13 cellular contexts compared by ENCODE assay signal in the genomic region with DNA sequence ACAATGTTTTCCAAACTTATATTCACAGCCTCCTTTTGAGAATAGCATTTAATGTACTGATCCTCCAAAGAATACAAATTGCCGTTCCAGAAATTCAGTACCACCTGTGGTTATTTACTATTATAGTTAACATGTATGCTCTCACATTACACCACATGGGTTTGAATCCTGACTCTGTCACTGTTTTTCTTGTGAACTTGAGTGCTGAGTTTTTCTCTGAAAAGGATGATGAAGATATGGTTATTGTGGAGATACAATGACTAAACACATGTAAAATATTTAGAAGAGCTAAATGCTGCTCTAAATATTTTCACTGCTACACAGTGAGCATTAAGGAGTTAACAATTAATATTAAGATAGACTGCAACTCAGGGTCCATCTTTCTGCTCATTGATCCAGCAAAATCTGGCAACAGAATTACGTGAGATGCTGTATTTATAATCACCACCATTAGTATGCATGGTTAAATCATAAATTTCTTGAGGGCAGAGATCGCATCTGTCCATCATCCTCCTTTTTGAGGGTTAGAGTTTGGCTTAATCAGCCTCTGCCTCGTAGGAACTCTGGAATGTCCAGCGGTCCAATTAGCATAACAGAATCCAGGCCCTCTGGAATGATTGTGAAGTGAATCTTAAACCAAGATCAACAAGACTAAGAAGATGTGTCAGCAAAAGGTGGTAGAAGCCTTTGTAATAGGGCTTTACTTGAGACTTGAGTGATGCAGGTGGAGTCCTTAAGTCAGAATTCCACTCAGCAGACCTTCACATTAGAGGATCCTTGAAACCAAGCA.
A peak's percentile ranks its signal among the peaks of the same experiment; 100 is the strongest.
DNase-seq lines count a peak whose midpoint lies in the region; ATAC-seq and TF ChIP-seq lines count a peak whose summit lies in the region.
"Had no signal": no experiment of that assay in that cellular context is flagged by ENCODE, and none has a peak within 500 bp of the region (broad histone marks: within the 10 kb centered on the region; RNA-seq: fewer than 3 reads in every experiment).

No MANE protein-coding gene starts in this region.

- H3K4me3 Mint-ChIP-seq in H9 (no peak overlapping the region), mesothelial cell of epicardium (no peak overlapping the region)
- H3K4me3 Mint-ChIP-seq: activated T-cell treated with anti-CD3 and anti-CD28 coated beads, Interleukin-2, amount 50 U/mL, for 4 hours had no signal

- H3K27me3 Mint-ChIP-seq in H9 (ENCODE audit: low read depth) (no peaks in the 10 kb centered on the region), mesothelial cell of epicardium (ENCODE audit: low read depth) (no peaks in the 10 kb centered on the region)

- H4K8ac ChIP-seq in H9 (replicated peaks; ENCODE audit: insufficient read length, low read depth, low read length) = no peak overlapping the region

- no peak overlapping the region for H2BK15ac ChIP-seq in H9 (ENCODE audit: low read depth, low read length)

- H3K36me3 ChIP-seq in left lung = no peaks in the 10 kb centered on the region
- H3K36me3 ChIP-seq: pancreas had no signal

- no peak overlapping the region for H3K4me3 ChIP-seq in AG09309 (ENCODE audit: control insufficient read depth, low read depth, low read length)
- no peak overlapping the region for H3K4me3 ChIP-seq in astrocyte of the cerebellum (ENCODE audit: low read depth, low read length)
- no peak overlapping the region for H3K4me3 ChIP-seq in left lung
- H3K4me3 ChIP-seq: GM12878, pancreas had no signal

- no peak for TF ChIP-seq CTCF in AG09309 (IDR thresholded peaks at IDR 0.05; ENCODE audit: control insufficient read depth, insufficient read depth, low read depth, low read length, missing control alignments)
- TF ChIP-seq CTCF in H9 (conservative IDR thresholded peaks at IDR 0.05) = no peak
- no peak for TF ChIP-seq CTCF in astrocyte of the cerebellum (IDR thresholded peaks at IDR 0.05; ENCODE audit: low read depth, low read length, missing control alignments)
- TF ChIP-seq CTCF in mesothelial cell of epicardium (IDR thresholded peaks at IDR 0.05; ENCODE audit: unreplicated experiment) = no peak
- TF ChIP-seq CTCF in left lung (IDR thresholded peaks at IDR 0.05) = no peak

- H4K91ac ChIP-seq in H9 (ENCODE audit: insufficient read length, low read depth, low read length) = no peak overlapping the region

- H2BK12ac ChIP-seq in H9 (ENCODE audit: insufficient read length, low read depth, low read length) = no peak overlapping the region

- peaks cover 27 to 32% of the 10 kb centered on the region in 2 experiments for H3K9me3 Mint-ChIP-seq in H9
- H3K9me3 Mint-ChIP-seq in mesothelial cell of epicardium = peaks cover 21% of the 10 kb centered on the region

- H3K56ac ChIP-seq in H9 (ENCODE audit: insufficient read length, low read depth, low read length) = no peak overlapping the region

- H3K27ac ChIP-seq in H9 (ENCODE audit: insufficient read length, low read depth, low read length) = peak overlapping the region; percentile 76
- H3K27ac ChIP-seq in left lung = no peak overlapping the region
- H3K27ac ChIP-seq: pancreas had no signal

- no CpG with 5 or more reads among the region's 5 CpGs for WGBS in H9 (ENCODE audit: extremely low coverage, insufficient read length, low lambda C conversion rate)

- H3K27ac Mint-ChIP-seq in H9 = peak overlapping the region in 2 of 3 experiments; percentile 57 to 81; a peak in 3 of 7 replicates
- H3K27ac Mint-ChIP-seq in mesothelial cell of epicardium = no peak overlapping the region

- no peaks in the 10 kb centered on the region for H3K9me3 ChIP-seq in H9 (ENCODE audit: control insufficient read depth, low read depth, low read length)
- H3K9me3 ChIP-seq in left lung = peaks cover 0 to 18% of the 10 kb centered on the region in 2 donors
- H3K9me3 ChIP-seq: pancreas had no signal

- DNase-seq in AG09309 (ENCODE audit: low read depth) = peak; percentile 45
- no peak for DNase-seq in H9
- DNase-seq in astrocyte of the cerebellum (ENCODE audit: low read depth) = peak; percentile 80
- peak; percentile 93 for DNase-seq in kidney glomerular epithelial cell (lab: John Stamatoyannopoulos, UW)
- DNase-seq in mesothelial cell of epicardium (ENCODE audit: low spot score in 2 of 2, unreplicated experiment in 2 of 2) = no peak
- DNase-seq in left lung = no peak
- no peak for DNase-seq in KBM-7
- DNase-seq: activated T-cell treated with anti-CD3 and anti-CD28 coated beads, Interleukin-2, amount 50 U/mL, for 4 hours; amniotic stem cell; NCI-H187; pancreas had no signal

- peaks cover 7% of the 10 kb centered on the region for H3K4me1 ChIP-seq in H9 (ENCODE audit: insufficient read depth, low read length)
- H3K4me1 ChIP-seq in left lung = no peaks in the 10 kb centered on the region
- H3K4me1 ChIP-seq: pancreas had no signal

- H3K18ac ChIP-seq in H9 (ENCODE audit: insufficient read length, low read depth, low read length) = no peak overlapping the region

- no peaks in the 10 kb centered on the region for H3K79me1 ChIP-seq in H9 (ENCODE audit: insufficient read depth, low read depth, low read length, poor library complexity, severe bottlenecking)

- H3K9ac ChIP-seq in H9 (ENCODE audit: extremely low read depth, insufficient read length, low read length) = no peak overlapping the region

- H4K5ac ChIP-seq in H9 (ENCODE audit: insufficient read length, low read depth, low read length) = peak overlapping the region; percentile 59

- no peak overlapping the region for H3K23ac ChIP-seq in H9 (ENCODE audit: insufficient read length, low read depth, low read length)

- H3K23me2 ChIP-seq in H9 (ENCODE audit: insufficient read length, low read depth, low read length, poor library complexity, severe bottlenecking) = no peaks in the 10 kb centered on the region

- H3K36me3 Mint-ChIP-seq in H9 (ENCODE audit: insufficient read depth in 1 of 3, low read depth in 3 of 3) (peaks cover 26 to 56% (median 33%) of the 10 kb centered on the region in 3 experiments), mesothelial cell of epicardium (no peaks in the 10 kb centered on the region)

- intact Hi-C loops in left lung (cut with DNase I) = no loop called here

- H3K27me3 ChIP-seq in H9 (ENCODE audit: insufficient read depth, low read length) = no peaks in the 10 kb centered on the region
- H3K27me3 ChIP-seq in left lung = no peaks in the 10 kb centered on the region
- H3K27me3 ChIP-seq: pancreas had no signal

- H3K79me2 ChIP-seq in H9 (ENCODE audit: insufficient read depth, low read length) = peaks cover 15% of the 10 kb centered on the region; the same call in 1 of the 2 replicates

- no peak for ATAC-seq in HG03108 (IDR thresholded peaks at IDR 0.05; ENCODE audit: unreplicated experiment)
- ATAC-seq in left lung = no peak
- ATAC-seq: pancreas had no signal

- H3T11ph ChIP-seq in H9 (ENCODE audit: low read length) = no peak overlapping the region

- no peak overlapping the region for H2BK20ac ChIP-seq in H9 (ENCODE audit: low read depth, low read length, poor library complexity, severe bottlenecking)

- H3K4me1 Mint-ChIP-seq in H9 (peaks cover 13 to 21% of the 10 kb centered on the region in 2 experiments), mesothelial cell of epicardium (peaks cover 12% of the 10 kb centered on the region)

- H2BK5ac ChIP-seq in H9 (ENCODE audit: insufficient read length, low read length) = no peak overlapping the region

- H3K4ac ChIP-seq in H9 (ENCODE audit: low read depth, low read length) = no peak overlapping the region

- H2AK5ac ChIP-seq in H9 (ENCODE audit: insufficient read length, low read length) = no peak overlapping the region

- in situ Hi-C loops in astrocyte of the cerebellum (cut with HindIII; ENCODE audit: low sequenced_read_pairs) = no loop called here
- in situ Hi-C loops in KBM-7 (cut with MboI; ENCODE audit: low pct_unique_long_range_greater_than_20kb, low sequenced_read_pairs) = no loop called here

- no peak overlapping the region for H2AFZ ChIP-seq in H9 (ENCODE audit: low read length)

- no peak overlapping the region for H3K14ac ChIP-seq in H9 (ENCODE audit: insufficient read depth, low read length)

- H4K20me1 ChIP-seq in H9 (ENCODE audit: control insufficient read depth, insufficient read depth, insufficient read length) = no peaks in the 10 kb centered on the region

- no peak overlapping the region for H2BK120ac ChIP-seq in H9 (ENCODE audit: low read depth, low read length, poor library complexity, severe bottlenecking)

- no peak overlapping the region for H3K4me2 ChIP-seq in H9 (ENCODE audit: insufficient read depth, insufficient read length, low read length)

Comparison
In these comparisons a context has a peak if more than half of its experiments do, and no peak if none do; other contexts are left out.
1. DNase-seq: peak in AG09309 (single experiment), astrocyte of the cerebellum (single experiment) and kidney glomerular epithelial cell (single experiment); none in H9 (single experiment), mesothelial cell of epicardium (0 of 2), left lung (0 of 2) and KBM-7 (single experiment).